ENCODE assay signal across 16 cellular contexts in the genomic region with DNA sequence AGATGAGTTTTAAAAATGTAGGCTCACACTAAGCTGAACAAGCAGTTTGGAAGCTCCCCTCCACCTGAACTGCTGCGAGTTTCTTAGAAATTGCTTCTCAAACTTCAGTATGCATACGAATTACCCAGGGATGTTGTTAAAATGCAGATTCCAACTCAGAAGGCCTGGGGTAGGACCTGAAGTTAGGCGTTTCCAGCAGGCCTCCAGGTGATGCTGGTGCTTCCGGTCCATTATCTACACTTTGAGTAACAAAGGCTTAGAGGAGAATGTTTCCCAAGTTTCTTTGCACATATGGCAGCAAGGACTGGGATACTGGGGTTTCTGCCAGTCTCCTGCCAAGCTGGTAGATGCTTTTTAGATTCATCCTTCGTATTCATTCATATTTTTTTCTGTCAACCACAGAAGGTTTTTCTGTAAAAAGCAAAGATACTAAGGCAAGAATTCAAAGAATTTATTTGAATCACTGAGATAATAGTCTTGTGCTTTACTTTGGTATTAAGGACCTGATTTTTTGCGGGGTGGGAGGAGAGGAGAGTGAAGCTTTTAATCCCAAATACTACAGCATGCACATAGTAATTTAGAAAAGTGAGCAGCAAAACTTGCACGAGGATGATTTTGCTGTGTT.
A peak's percentile ranks its signal among the peaks of the same experiment; 100 is the strongest.
DNase-seq lines count a peak whose midpoint lies in the region; TF ChIP-seq lines count a peak whose summit lies in the region.
"Had no signal": no experiment of that assay in that cellular context is flagged by ENCODE, and none has a peak within 500 bp of the region (broad histone marks: within the 10 kb centered on the region; RNA-seq: fewer than 3 reads in every experiment).

No MANE protein-coding gene starts in this region.

- no peaks in the 10 kb centered on the region for H3K9me2 ChIP-seq in Karpas-422 (replicated peaks; ENCODE audit: insufficient read depth, low read length)

- no peak for TF ChIP-seq CTCF in Caco-2 (IDR thresholded peaks at IDR 0.05; ENCODE audit: insufficient read depth in 1 of 2, low read depth in 1 of 2, low read length in 1 of 2, severe bottlenecking in 1 of 2, unreplicated experiment in 1 of 2)
- no peak for TF ChIP-seq CTCF in HFFc6 (IDR thresholded peaks at IDR 0.05)
- no peak for TF ChIP-seq CTCF in choroid plexus epithelial cell (conservative IDR thresholded peaks at IDR 0.05; ENCODE audit: low read depth, low read length)
- no peak for TF ChIP-seq CTCF in neural progenitor cell (IDR thresholded peaks at IDR 0.05)

- H3K79me2 ChIP-seq in neural progenitor cell (ENCODE audit: low read depth) (no peaks in the 10 kb centered on the region), Karpas-422 (ENCODE audit: low read length) (no peaks in the 10 kb centered on the region)

- H2AFZ ChIP-seq in neural progenitor cell (replicated peaks) (peak overlapping the region; percentile 48), Karpas-422 (ENCODE audit: low read length) (no peak overlapping the region)

- H3K4me3 Mint-ChIP-seq in Caco-2 (ENCODE audit: unreplicated experiment) = no peak overlapping the region
- H3K4me3 Mint-ChIP-seq in HFFc6 = peak overlapping the region; percentile 7; the same call in 1 of the 2 replicates
- no peak overlapping the region for H3K4me3 Mint-ChIP-seq in neural progenitor cell
- no peak overlapping the region for H3K4me3 Mint-ChIP-seq in CD8-positive, alpha-beta memory T cell
- H3K4me3 Mint-ChIP-seq: CD14-positive monocyte had no signal

- H3K9me3 ChIP-seq in Caco-2 (peaks cover 8% of the 10 kb centered on the region; the same call in 1 of the 2 replicates), neural progenitor cell (ENCODE audit: low read depth) (no peaks in the 10 kb centered on the region), Karpas-422 (ENCODE audit: low read length) (no peaks in the 10 kb centered on the region)
- no peaks in the 10 kb centered on the region for H3K9me3 ChIP-seq in CD8-positive, alpha-beta memory T cell (ENCODE audit: low read length)

- H3K36me3 ChIP-seq in Caco-2 (ENCODE audit: control insufficient read depth, insufficient read depth, low read length) (no peaks in the 10 kb centered on the region), neural progenitor cell (no peaks in the 10 kb centered on the region), Karpas-422 (ENCODE audit: insufficient read depth, low read length) (no peaks in the 10 kb centered on the region)
- H3K36me3 ChIP-seq in CD8-positive, alpha-beta memory T cell (ENCODE audit: insufficient read depth, low read length) = no peaks in the 10 kb centered on the region

- H3K27ac ChIP-seq in neural progenitor cell = no peak overlapping the region
- no peak overlapping the region for H3K27ac ChIP-seq in CD8-positive, alpha-beta memory T cell (ENCODE audit: low read depth, low read length)
- no peak overlapping the region for H3K27ac ChIP-seq in Karpas-422 (ENCODE audit: low read length)

- H3K27ac Mint-ChIP-seq in Caco-2 (ENCODE audit: unreplicated experiment) (peak overlapping the region; percentile 8), HFFc6 (no peak overlapping the region), neural progenitor cell (no peak overlapping the region)
- no peak overlapping the region for H3K27ac Mint-ChIP-seq in CD8-positive, alpha-beta memory T cell
- H3K27ac Mint-ChIP-seq: CD14-positive monocyte had no signal

- H3K9me3 Mint-ChIP-seq in Caco-2 (ENCODE audit: unreplicated experiment) (peaks cover 13% of the 10 kb centered on the region), HFFc6 (peaks cover 11% of the 10 kb centered on the region), neural progenitor cell (peaks cover 6% of the 10 kb centered on the region)
- peaks cover 7 to 17% (median 13%) of the 10 kb centered on the region in 5 donors for H3K9me3 Mint-ChIP-seq in CD8-positive, alpha-beta memory T cell

- BruUV-seq in Caco-2 (replicated peaks; lab: Mats Ljungman, UMichigan) = no TSS peak

- H3K4me1 Mint-ChIP-seq in Caco-2 (ENCODE audit: low read depth, unreplicated experiment) (peaks cover 21% of the 10 kb centered on the region), HFFc6 (ENCODE audit: low read depth) (peaks cover 30% of the 10 kb centered on the region), neural progenitor cell (no peaks in the 10 kb centered on the region)
- H3K4me1 Mint-ChIP-seq in CD8-positive, alpha-beta memory T cell = no peaks in the 10 kb centered on the region
- H3K4me1 Mint-ChIP-seq: CD14-positive monocyte had no signal

- POLR2A ChIA-PET in Caco-2 (lab: Charles Lee) = no interaction called here
- POLR2A ChIA-PET in CD8-positive, alpha-beta memory T cell (lab: Charles Lee) = no interaction called here

- H3K4me2 ChIP-seq in neural progenitor cell (no peak overlapping the region), Karpas-422 (ENCODE audit: low read depth, low read length, poor library complexity, severe bottlenecking) (no peak overlapping the region)

- H4K20me1 ChIP-seq in neural progenitor cell (ENCODE audit: low read depth) = no peaks in the 10 kb centered on the region
- H4K20me1 ChIP-seq in Karpas-422 (ENCODE audit: insufficient read depth, low read depth, low read length) = no peaks in the 10 kb centered on the region

- H3K36me3 Mint-ChIP-seq in Caco-2 (ENCODE audit: insufficient read depth, unreplicated experiment) (peaks cover 5% of the 10 kb centered on the region), HFFc6 (ENCODE audit: low read depth) (no peaks in the 10 kb centered on the region), neural progenitor cell (no peaks in the 10 kb centered on the region)
- H3K36me3 Mint-ChIP-seq in CD8-positive, alpha-beta memory T cell = no peaks in the 10 kb centered on the region
- H3K36me3 Mint-ChIP-seq: CD14-positive monocyte had no signal

- H3K27me3 Mint-ChIP-seq in Caco-2 (ENCODE audit: insufficient read depth, unreplicated experiment) = no peaks in the 10 kb centered on the region
- H3K27me3 Mint-ChIP-seq in HFFc6 (ENCODE audit: insufficient read depth) = peaks cover 4% of the 10 kb centered on the region
- no peaks in the 10 kb centered on the region for H3K27me3 Mint-ChIP-seq in neural progenitor cell (ENCODE audit: insufficient read depth, low read depth)
- peaks cover 8 to 24% of the 10 kb centered on the region in 2 donors for H3K27me3 Mint-ChIP-seq in CD8-positive, alpha-beta memory T cell

- CTCF ChIA-PET in Caco-2 (lab: Charles Lee) = no interaction called here
- CTCF ChIA-PET in CD8-positive, alpha-beta memory T cell (lab: Charles Lee) = no interaction called here

- intact Hi-C loops in Caco-2 (cut with micrococcal nuclease; ENCODE audit: unreplicated experiment) = loop anchor here (2.0 kb wide), 1 partner anchor 52 kb away; no protein-coding TSS in a partner anchor

- no peak for DNase-seq in Caco-2
- DNase-seq in HFFc6 = no peak
- peak; percentile 29 for DNase-seq in choroid plexus epithelial cell (ENCODE audit: low read depth)
- no peak for DNase-seq in neural progenitor cell (ENCODE audit: low spot score)
- DNase-seq in NCI-H2081 (lab: John Stamatoyannopoulos, UW) = no peak
- DNase-seq in CD8-positive, alpha-beta memory T cell = no peak
- DNase-seq in NCI-H2029 (lab: John Stamatoyannopoulos, UW) = no peak
- no peak for DNase-seq in Karpas-422
- DNase-seq: Calu3, DMS79 treated with DMSO at 0.1 percent for 48 hours, NCI-H1092, NCI-H1694 treated with DMSO at 0.1 percent for 48 hours, NCI-H446, SHP77 had no signal

- H3K4me3 ChIP-seq in Caco-2 (ENCODE audit: low read depth, low read length) (no peak overlapping the region), choroid plexus epithelial cell (ENCODE audit: low read depth, low read length) (no peak overlapping the region), neural progenitor cell (no peak overlapping the region), Karpas-422 (ENCODE audit: low read length) (no peak overlapping the region)
- no peak overlapping the region for H3K4me3 ChIP-seq in CD8-positive, alpha-beta memory T cell (ENCODE audit: low read length)
- H3K4me3 ChIP-seq: K562 had no signal

- peaks cover 14% of the 10 kb centered on the region for H3K4me1 ChIP-seq in Caco-2
- no peaks in the 10 kb centered on the region for H3K4me1 ChIP-seq in neural progenitor cell
- H3K4me1 ChIP-seq in CD8-positive, alpha-beta memory T cell (ENCODE audit: insufficient read depth, low read length) = no peaks in the 10 kb centered on the region
- H3K4me1 ChIP-seq in Karpas-422 (ENCODE audit: low read length) = no peaks in the 10 kb centered on the region

- H3K9ac ChIP-seq in neural progenitor cell (no peak overlapping the region), Karpas-422 (ENCODE audit: low read length) (no peak overlapping the region)

- H3K27me3 ChIP-seq in Caco-2 (replicated peaks; ENCODE audit: control insufficient read depth, insufficient read depth, low read length) = no peaks in the 10 kb centered on the region
- no peaks in the 10 kb centered on the region for H3K27me3 ChIP-seq in neural progenitor cell
- H3K27me3 ChIP-seq in CD8-positive, alpha-beta memory T cell (ENCODE audit: insufficient read depth, low read length, poor library complexity, severe bottlenecking) = no peaks in the 10 kb centered on the region
- no peaks in the 10 kb centered on the region for H3K27me3 ChIP-seq in Karpas-422 (ENCODE audit: low read length)

- peaks cover 2% of the 10 kb centered on the region for H3F3A ChIP-seq in neural progenitor cell (ENCODE audit: low read depth)
